Comparison of ENCODE assay signal across 8 cellular contexts in the genomic region with DNA sequence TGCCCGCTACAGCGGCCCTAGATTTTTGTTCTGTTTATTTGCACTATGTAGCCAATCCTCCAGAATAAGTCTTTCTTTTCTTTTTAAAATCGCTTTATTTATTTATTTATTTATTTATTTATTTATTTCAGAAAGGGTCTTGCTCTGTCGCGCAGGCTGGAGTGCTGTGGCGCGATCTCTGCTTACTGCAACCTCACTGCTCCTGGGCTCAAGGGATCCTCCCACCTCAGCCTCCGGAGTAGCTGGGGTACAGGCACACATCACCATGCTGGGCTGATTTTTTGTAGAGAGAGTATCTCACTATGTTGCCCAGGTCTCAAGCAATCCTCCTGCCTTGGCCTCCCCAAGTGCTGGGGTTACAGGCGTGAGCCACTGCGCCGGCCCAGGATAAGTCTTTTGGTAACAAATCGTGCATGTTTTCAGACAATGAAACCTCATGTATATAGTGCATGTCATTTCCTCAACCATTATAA. TPM values are rescaled to one million over a fixed set of nuclear protein-coding genes. Genes with fewer than 3 reads are reported as not detected.
DNase-seq lines count a peak whose midpoint lies in the region; ATAC-seq and TF ChIP-seq lines count a peak whose summit lies in the region.

No MANE protein-coding gene starts in this region.

- no peak for ATAC-seq in naive B cell (ENCODE audit: low read depth in 2 of 2)
- no peak for ATAC-seq in HG03521 (IDR thresholded peaks at IDR 0.05; ENCODE audit: unreplicated experiment)
- no peak for ATAC-seq in GM19351 (IDR thresholded peaks at IDR 0.05; ENCODE audit: unreplicated experiment)

- no peak overlapping the region for H3K27ac ChIP-seq in HUES64 (ENCODE audit: low read depth, low read length)

- peaks cover 13% of the 10 kb centered on the region for H3K27me3 Mint-ChIP-seq in brain
- peaks cover 0 to 15% (median 0%) of the 10 kb centered on the region in 3 donors for H3K27me3 Mint-ChIP-seq in naive B cell

- peak overlapping the region; percentile 63 to 90 (median 86) for H3K4me3 Mint-ChIP-seq in brain
- H3K4me3 Mint-ChIP-seq in naive B cell = peak overlapping the region; percentile 64 to 91 (median 84)

- DNase-seq in AG04449 (ENCODE audit: low read depth, low spot score) (no peak), naive B cell (no peak), Ammon's horn (ENCODE audit: low spot score) (no peak), NCI-H128 (lab: John Stamatoyannopoulos, UW; ENCODE audit: unreplicated experiment) (no peak)

- WGBS in HUES64 = 71% methylated on average over 11 of the region's 12 CpGs

- POLR2A ChIA-PET in AG04449 (lab: Yijun Ruan, JAX) = no interaction called here

- H3K27me3 ChIP-seq in HUES64 (ENCODE audit: insufficient read depth, low read length) = no peaks in the 10 kb centered on the region

- H3K4me1 ChIP-seq in HUES64 (ENCODE audit: insufficient read depth, low read length) = peaks cover 5% of the 10 kb centered on the region; the same call in 1 of the 2 replicates

- peaks cover 19% of the 10 kb centered on the region for H3K36me3 ChIP-seq in HUES64 (ENCODE audit: insufficient read depth, low read length)

- CTCF ChIA-PET in AG04449 (lab: Yijun Ruan, JAX) = interaction anchor here (1.1 to 2.8 kb wide), 4 partner anchors 10 to 55 kb away, joined by 3 to 12 read pairs (median 6); no protein-coding TSS in a partner anchor

- H3K9ac ChIP-seq in HUES64 (ENCODE audit: low read depth, low read length) = no peak overlapping the region

- H3K9me3 Mint-ChIP-seq in brain (peaks cover 0 to 5% (median 0%) of the 10 kb centered on the region in 5 experiments), naive B cell (no peaks in the 10 kb centered on the region)

- peak overlapping the region; percentile 83 for H3K4me3 ChIP-seq in AG04449 (ENCODE audit: low read depth, low read length)
- H3K4me3 ChIP-seq in HUES64 (ENCODE audit: low read length) = peak overlapping the region; percentile 87

- peak overlapping the region in 1 of 5 experiments; percentile 48 for H3K27ac Mint-ChIP-seq in brain
- peak overlapping the region in 2 of 6 donors; percentile 19 to 57 for H3K27ac Mint-ChIP-seq in naive B cell

- H3K36me3 Mint-ChIP-seq in brain (peaks cover 14% of the 10 kb centered on the region), naive B cell (peaks cover 0 to 12% of the 10 kb centered on the region in 2 donors)

- H3K4me1 Mint-ChIP-seq in brain = peaks cover 33% of the 10 kb centered on the region
- peaks cover 23 to 35% (median 25%) of the 10 kb centered on the region in 3 donors for H3K4me1 Mint-ChIP-seq in naive B cell

- TF ChIP-seq CTCF in AG04449 (IDR thresholded peaks at IDR 0.05; ENCODE audit: insufficient read depth, low read length, missing control alignments) (no peak), brain (conservative IDR thresholded peaks at IDR 0.05) (no peak)

- H3K9me3 ChIP-seq in HUES64 (ENCODE audit: insufficient read depth, low read depth, low read length) = no peaks in the 10 kb centered on the region

RNA-seq across cellular contexts. Expression of a gene that starts 0.3 kb away (rescaled TPM):
- 10.7 TPM for polyA plus RNA-seq in HUES64 (2013, experiment 1 of 2)
- 12.8 TPM for polyA plus RNA-seq in HUES64 (2013, experiment 2 of 2)
- polyA plus RNA-seq in brain (ENCODE audit: insufficient read depth, low read depth, low replicate concordance) (6.9 TPM), naive B cell (ENCODE audit: low read depth in 6 of 6) (10 to 100 TPM; 16.3 to 25.2 (median 19.5) TPM)

RNA-seq across cellular contexts. Expression of a gene that starts 15.4 kb away (rescaled TPM):
- polyA plus RNA-seq in HUES64 (2013, experiment 1 of 2) = not detected
- polyA plus RNA-seq in HUES64 (2013, experiment 2 of 2) = not detected
- polyA plus RNA-seq in brain (ENCODE audit: insufficient read depth, low read depth, low replicate concordance) = 0.51 TPM
- polyA plus RNA-seq in naive B cell (ENCODE audit: low read depth in 6 of 6) = not detected

RNA-seq across cellular contexts. Expression of a gene that starts 38.0 kb away (rescaled TPM):
- 8.9 TPM for polyA plus RNA-seq in HUES64 (2013, experiment 1 of 2)
- 10.0 TPM for polyA plus RNA-seq in HUES64 (2013, experiment 2 of 2)
- polyA plus RNA-seq in brain (ENCODE audit: insufficient read depth, low read depth, low replicate concordance) = 9.1 TPM
- polyA plus RNA-seq in naive B cell (ENCODE audit: low read depth in 6 of 6) = not detected

RNA-seq across cellular contexts. Expression of a gene that starts 40.1 kb away (rescaled TPM):
- polyA plus RNA-seq in HUES64 (2013, experiment 1 of 2) = 63.1 TPM
- 75.1 TPM for polyA plus RNA-seq in HUES64 (2013, experiment 2 of 2)
- polyA plus RNA-seq in brain (ENCODE audit: insufficient read depth, low read depth, low replicate concordance) (111 TPM), naive B cell (ENCODE audit: low read depth in 6 of 6) (100 to 1,000 TPM; 190 to 258 (median 205) TPM)

RNA-seq across cellular contexts. Expression of a gene that starts 46.8 kb away (rescaled TPM):
- polyA plus RNA-seq in HUES64 (2013, experiment 1 of 2) = not detected
- not detected for polyA plus RNA-seq in HUES64 (2013, experiment 2 of 2)
- polyA plus RNA-seq in brain (ENCODE audit: insufficient read depth, low read depth, low replicate concordance) (not detected), naive B cell (ENCODE audit: low read depth in 6 of 6) (not detected)

Comparison
In these comparisons a context has a peak if more than half of its experiments do, and no peak if none do; other contexts are left out.
1. RNA of a gene that starts 38.0 kb away (polyA plus RNA-seq): 9.1 TPM in brain (single experiment); not detected in naive B cell; every median in the first group is over 10 times any median in the second.